Comparison of ENCODE assay signal across 1 cellular context in genomic region chr15:59536553-59536952, GRCh38.
TF ChIP-seq lines count a peak whose summit lies in the region.

No MANE protein-coding gene starts in this region.

TF ChIP-seq in GM12878, 131 proteins besides CTCF, POLR2A, EP300 and RAD21 (continued from another document):
- TF ChIP-seq E4F1 (IDR thresholded peaks at IDR 0.05; ENCODE audit: borderline replicate concordance, partially characterized antibody) (no peak), NR2C1 (IDR thresholded peaks at IDR 0.05) (no peak), FOXK2 (IDR thresholded peaks at IDR 0.05) (no peak), JUNB (IDR thresholded peaks at IDR 0.05) (no peak), ZNF592 (IDR thresholded peaks at IDR 0.05) (no peak), KAT2A (conservative IDR thresholded peaks at IDR 0.05; ENCODE audit: control insufficient read depth, low read depth, low read length) (no peak), ZNF622 (IDR thresholded peaks at IDR 0.05) (no peak), SIN3A (IDR thresholded peaks at IDR 0.05; ENCODE audit: low read depth, low read length) (no peak), PML (IDR thresholded peaks at IDR 0.05; ENCODE audit: low read length) (no peak), CUX1 (IDR thresholded peaks at IDR 0.05; ENCODE audit: insufficient replicate concordance, low read depth, low read length) (no peak), TBL1XR1 (IDR thresholded peaks at IDR 0.05; ENCODE audit: low read depth, low read length) (no peak), ESRRA (IDR thresholded peaks at IDR 0.05; ENCODE audit: low read length) (no peak)
TF ChIP-seq in GM12878: peak in this region for 0.
